Comparison of ENCODE assay signal across 8 cellular contexts in the genomic region with DNA sequence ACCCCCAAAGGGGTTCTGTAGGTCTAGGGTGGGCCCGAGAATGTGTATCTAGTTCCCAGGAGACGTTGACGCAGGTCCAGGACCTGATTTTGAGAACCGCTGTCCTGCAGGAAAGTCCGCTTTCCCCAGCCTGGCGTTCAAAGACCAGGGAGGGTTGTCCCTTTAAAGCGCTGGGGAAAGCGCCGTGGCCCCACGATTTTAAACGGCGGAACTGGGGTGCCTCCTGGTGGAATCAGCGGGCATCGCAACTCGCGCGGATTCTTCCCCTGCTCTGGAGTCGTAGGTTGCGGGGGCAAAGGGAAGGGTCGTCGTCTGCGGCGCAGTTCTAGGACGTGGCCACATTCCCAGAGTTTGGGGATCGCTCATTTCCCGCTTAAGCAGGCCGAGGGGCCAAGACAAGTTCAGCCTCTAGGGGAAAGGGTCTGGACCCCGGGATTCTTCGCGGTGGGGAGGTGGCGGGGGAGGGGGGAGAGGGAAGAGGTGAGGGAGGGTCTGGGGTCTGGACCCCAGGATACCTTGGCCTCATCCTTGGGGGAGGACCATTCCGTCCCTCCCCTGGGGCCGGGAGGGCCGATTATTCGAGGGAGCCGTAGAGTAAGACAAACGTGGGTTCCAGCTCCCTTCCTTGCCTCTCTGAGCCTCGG. TPM values are rescaled to one million over a fixed set of nuclear protein-coding genes. Genes with fewer than 3 reads are reported as not detected.
DNase-seq lines count a peak whose midpoint lies in the region; ATAC-seq and TF ChIP-seq lines count a peak whose summit lies in the region.

No MANE protein-coding gene starts in this region.

- H3K9ac ChIP-seq in iPS-20b (ENCODE audit: low read depth, low read length) = no peak overlapping the region
- no peak overlapping the region for H3K9ac ChIP-seq in smooth muscle cell (ENCODE audit: low read depth)

- peaks cover 8% of the 10 kb centered on the region for H3K27me3 Mint-ChIP-seq in brain

- DNase-seq in GM12864 (ENCODE audit: low read depth) = no peak
- peak; percentile 61 for DNase-seq in NCI-H146 (lab: John Stamatoyannopoulos, UW)
- DNase-seq in UCSD-AML1 (lab: John Stamatoyannopoulos, UW; ENCODE audit: unreplicated experiment) = peak; percentile 68
- peak; percentile 53 for DNase-seq in smooth muscle cell (lab: John Stamatoyannopoulos, UW; ENCODE audit: unreplicated experiment)

- no peaks in the 10 kb centered on the region for H3K36me3 ChIP-seq in iPS-20b (ENCODE audit: insufficient read depth, low read depth, low read length)
- no peaks in the 10 kb centered on the region for H3K36me3 ChIP-seq in smooth muscle cell (ENCODE audit: low read depth)

- peaks cover 3% of the 10 kb centered on the region for H3K4me1 ChIP-seq in iPS-20b (ENCODE audit: insufficient read depth, low read length)
- H3K4me1 ChIP-seq in smooth muscle cell (ENCODE audit: low read depth) = peaks cover 6% of the 10 kb centered on the region

- no peak for ATAC-seq in GM18873 (IDR thresholded peaks at IDR 0.05; ENCODE audit: low FRiP score, unreplicated experiment)
- no peak for ATAC-seq in GM19452 (IDR thresholded peaks at IDR 0.05; ENCODE audit: unreplicated experiment)

- peak overlapping the region; percentile 31 to 92 (median 39) for H3K27ac Mint-ChIP-seq in brain

- H3K4me3 ChIP-seq in GM12864 (ENCODE audit: low read depth, low read length) = no peak overlapping the region
- H3K4me3 ChIP-seq in iPS-20b (ENCODE audit: low read length) = peak overlapping the region; percentile 63
- peak overlapping the region; percentile 44 for H3K4me3 ChIP-seq in smooth muscle cell

- peaks cover 4% of the 10 kb centered on the region for H3K36me3 Mint-ChIP-seq in brain

- peak; percentile 96 for TF ChIP-seq CTCF in GM12864 (IDR thresholded peaks at IDR 0.05; ENCODE audit: low read depth, low read length, missing control alignments)
- TF ChIP-seq CTCF in brain (conservative IDR thresholded peaks at IDR 0.05) = peak; percentile 99
- peak; percentile 94 for TF ChIP-seq CTCF in smooth muscle cell (IDR thresholded peaks at IDR 0.05; ENCODE audit: borderline replicate concordance, insufficient read depth, poor library complexity, severe bottlenecking)

- WGBS in smooth muscle cell (ENCODE audit: low lambda C conversion rate) = 12% methylated on average over 38 of the region's 38 CpGs

- H2AFZ ChIP-seq in smooth muscle cell (ENCODE audit: low read depth) = peak overlapping the region; percentile 73

- H3F3A ChIP-seq in smooth muscle cell (ENCODE audit: low read depth) = peaks cover 4% of the 10 kb centered on the region

- H3K9me3 ChIP-seq in iPS-20b (ENCODE audit: insufficient read depth, low read depth, low read length) (no peaks in the 10 kb centered on the region), smooth muscle cell (replicated peaks; ENCODE audit: low read depth) (no peaks in the 10 kb centered on the region)

- peaks cover 0 to 10% (median 4%) of the 10 kb centered on the region in 5 experiments for H3K9me3 Mint-ChIP-seq in brain

- no peaks in the 10 kb centered on the region for H3K79me2 ChIP-seq in smooth muscle cell (ENCODE audit: low read depth)

- H3K27ac ChIP-seq in iPS-20b (ENCODE audit: low read length) = no peak overlapping the region
- no peak overlapping the region for H3K27ac ChIP-seq in smooth muscle cell (ENCODE audit: low read depth)

- H3K4me3 Mint-ChIP-seq in brain = peak overlapping the region; percentile 67 to 82 (median 78)

- H3K4me1 Mint-ChIP-seq in brain = peaks cover 82% of the 10 kb centered on the region

- H3K27me3 ChIP-seq in iPS-20b (ENCODE audit: insufficient read depth, low read length) (peaks cover 68% of the 10 kb centered on the region), smooth muscle cell (ENCODE audit: low read depth) (no peaks in the 10 kb centered on the region)

- no peaks in the 10 kb centered on the region for H4K20me1 ChIP-seq in smooth muscle cell (ENCODE audit: low read depth)

- H3K4me2 ChIP-seq in smooth muscle cell = peak overlapping the region; percentile 88

RNA-seq across cellular contexts. Expression of gene PNMA8B, which starts 7.7 kb away (rescaled TPM):
- 21.3 TPM for polyA plus RNA-seq in brain (ENCODE audit: insufficient read depth, low read depth, low replicate concordance)
- 0.49 and 1.0 TPM in 2 replicates for total RNA-seq in smooth muscle cell
- 1.2 TPM in 2 replicates for polyA plus RNA-seq in smooth muscle cell

RNA-seq across cellular contexts. Expression of gene PNMA8A, which starts 16.6 kb away (rescaled TPM):
- polyA plus RNA-seq in brain (ENCODE audit: insufficient read depth, low read depth, low replicate concordance) (59.3 TPM), smooth muscle cell (3.6 and 5.9 TPM in 2 replicates)
- total RNA-seq in smooth muscle cell = 6.5 and 16.4 TPM in 2 replicates

RNA-seq across cellular contexts. Expression of gene PNMA8C, which starts 59.2 kb away (rescaled TPM):
- polyA plus RNA-seq in brain (ENCODE audit: insufficient read depth, low read depth, low replicate concordance) (5.3 TPM), smooth muscle cell (not detected in 2 replicates)
- total RNA-seq in smooth muscle cell = not detected in 2 replicates

Comparison
In these comparisons a context has a peak if more than half of its experiments do, and no peak if none do; other contexts are left out.
1. RNA of gene PNMA8B, which starts 7.7 kb away (polyA plus RNA-seq): 21.3 TPM in brain (single experiment); 1.2 TPM in smooth muscle cell; every median in the first group is over 10 times any median in the second.
2. Peak in every context shown above with its lines, with median percentiles within 50 percentile points of each other: CTCF ChIP-seq.